In the genomic region with DNA sequence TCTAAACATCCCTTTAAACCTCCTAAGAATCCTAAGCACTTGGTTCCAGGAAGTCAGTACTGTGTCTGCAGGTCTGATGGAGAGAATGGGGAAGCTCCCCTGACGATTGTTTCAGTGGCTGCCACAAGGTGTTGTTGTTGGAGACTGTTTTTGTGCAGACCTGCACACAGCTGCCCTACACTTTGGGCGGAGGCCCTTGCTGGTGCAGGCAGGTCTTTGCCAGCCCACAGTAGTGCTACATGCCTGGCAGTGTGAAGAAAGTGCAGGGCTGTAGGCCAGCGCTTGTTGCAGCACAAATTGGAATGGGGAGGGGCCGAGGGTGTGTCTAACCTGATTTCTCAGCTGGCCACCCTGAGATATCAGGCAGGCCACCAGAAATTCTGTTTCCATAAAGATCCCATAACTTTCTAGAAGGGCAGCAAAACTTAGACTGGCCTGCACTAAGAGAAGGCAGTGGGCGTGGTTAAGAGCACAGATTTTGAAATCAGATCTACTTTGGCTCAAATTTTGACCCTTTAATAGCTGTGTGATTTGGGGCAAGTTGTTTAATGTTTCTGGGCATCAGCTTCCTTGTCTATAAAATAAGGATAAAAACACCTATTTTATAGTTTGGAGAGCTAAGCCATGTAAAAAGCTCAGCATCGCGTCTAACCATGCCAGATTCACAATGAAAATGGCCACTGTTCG, we compare ENCODE assay signal across 15 cellular contexts.
DNase-seq lines count a peak whose midpoint lies in the region; ATAC-seq and TF ChIP-seq lines count a peak whose summit lies in the region.
"Had no signal": no experiment of that assay in that cellular context is flagged by ENCODE, and none has a peak within 500 bp of the region (broad histone marks: within the 10 kb centered on the region; RNA-seq: fewer than 3 reads in every experiment).

No MANE protein-coding gene starts in this region.

- H3K27ac Mint-ChIP-seq in type B pancreatic cell, result peak overlapping the region; percentile 27
- H3K27ac Mint-ChIP-seq: CD8-positive, alpha-beta memory T cell; effector memory CD8-positive, alpha-beta T cell; nephron had no signal

- peaks cover 2% of the 10 kb centered on the region for H3K27me3 Mint-ChIP-seq in type B pancreatic cell

- H3K36me3 Mint-ChIP-seq in type B pancreatic cell, result no peaks in the 10 kb centered on the region
- H3K36me3 Mint-ChIP-seq: CD8-positive, alpha-beta memory T cell had no signal

- H3K9me3 Mint-ChIP-seq in type B pancreatic cell, result no peaks in the 10 kb centered on the region
- H3K9me3 Mint-ChIP-seq: CD8-positive, alpha-beta memory T cell; effector memory CD8-positive, alpha-beta T cell; nephron had no signal

- H2AFZ ChIP-seq in OCI-LY3 (ENCODE audit: low read depth, low read length), result no peak overlapping the region

- H3K36me3 ChIP-seq in OCI-LY3 (replicated peaks; ENCODE audit: low read depth, low read length) (no peaks in the 10 kb centered on the region), Peyer's patch (no peaks in the 10 kb centered on the region)
- H3K36me3 ChIP-seq: brain microvascular endothelial cell had no signal

- no peak for TF ChIP-seq CTCF in OCI-LY3 (IDR thresholded peaks at IDR 0.05; ENCODE audit: low read depth, low read length)
- TF ChIP-seq CTCF in type B pancreatic cell (conservative IDR thresholded peaks at IDR 0.05), result no peak
- no peak for TF ChIP-seq CTCF in Peyer's patch (IDR thresholded peaks at IDR 0.05)

- no peaks in the 10 kb centered on the region for H4K20me1 ChIP-seq in OCI-LY3 (ENCODE audit: insufficient read depth, low read length)

- peaks cover 24% of the 10 kb centered on the region for H3K4me1 ChIP-seq in OCI-LY3 (ENCODE audit: low read length)
- peaks cover 0 to 17% (median 0%) of the 10 kb centered on the region in 4 donors for H3K4me1 ChIP-seq in Peyer's patch

- peak overlapping the region; percentile 38; the same call in 1 of the 2 replicates for H3K4me2 ChIP-seq in OCI-LY3 (ENCODE audit: low read length)

- H3K4me3 ChIP-seq in OCI-LY3 (ENCODE audit: low read length), result no peak overlapping the region
- H3K4me3 ChIP-seq in Peyer's patch, result no peak overlapping the region
- H3K4me3 ChIP-seq: skin epidermis had no signal

- no peak overlapping the region for H3K4me3 Mint-ChIP-seq in type B pancreatic cell
- H3K4me3 Mint-ChIP-seq: CD8-positive, alpha-beta memory T cell; effector memory CD8-positive, alpha-beta T cell; nephron had no signal

- no peak overlapping the region for H3K27ac ChIP-seq in OCI-LY3 (ENCODE audit: low read length)
- no peak overlapping the region for H3K27ac ChIP-seq in Peyer's patch
- H3K27ac ChIP-seq: brain microvascular endothelial cell had no signal

- H3K9me3 ChIP-seq in OCI-LY3 (ENCODE audit: insufficient read depth, low read length), result no peaks in the 10 kb centered on the region
- no peaks in the 10 kb centered on the region for H3K9me3 ChIP-seq in Peyer's patch

- no peaks in the 10 kb centered on the region for H3K79me2 ChIP-seq in OCI-LY3 (ENCODE audit: low read length)

- no peak for TF ChIP-seq POLR2A in Peyer's patch (IDR thresholded peaks at IDR 0.05)

- H3K9ac ChIP-seq in OCI-LY3 (ENCODE audit: low read length), result no peak overlapping the region

- intact Hi-C loops in left colon (cut with DNase I, micrococcal nuclease), result no loop called here

- ATAC-seq in GM19463 (IDR thresholded peaks at IDR 0.05; ENCODE audit: unreplicated experiment) (peak; percentile 27), left colon (peak; percentile 69), HG03095 (IDR thresholded peaks at IDR 0.05; ENCODE audit: unreplicated experiment) (no peak)
- ATAC-seq: effector memory CD8-positive, alpha-beta T cell had no signal

- H3K27me3 ChIP-seq in OCI-LY3 (ENCODE audit: low read depth, low read length) (no peaks in the 10 kb centered on the region), Peyer's patch (no peaks in the 10 kb centered on the region)

- H3K4me1 Mint-ChIP-seq in type B pancreatic cell (ENCODE audit: unreplicated experiment), result no peaks in the 10 kb centered on the region
- H3K4me1 Mint-ChIP-seq: CD8-positive, alpha-beta memory T cell; nephron had no signal

- peak; percentile 50 to 58 for DNase-seq in left colon
- no peak for DNase-seq in type B pancreatic cell (ENCODE audit: extremely low spot score, unreplicated experiment)
- no peak for DNase-seq in cerebellar cortex (ENCODE audit: low spot score)
- no peak for DNase-seq in Peyer's patch
- DNase-seq: activated CD8-positive, alpha-beta memory T cell treated with anti-CD3 and anti-CD28 coated beads for 24 hours; activated naive CD4-positive, alpha-beta T cell treated with Interleukin-2 at 50 U/mL for 16 hours; brain microvascular endothelial cell; CD8-positive, alpha-beta memory T cell; effector memory CD8-positive, alpha-beta T cell; kidney had no signal

Comparison
In these comparisons a context has a peak if more than half of its experiments do, and no peak if none do; other contexts are left out.
1. DNase-seq: peak in left colon (2 of 2); none in type B pancreatic cell (single experiment), cerebellar cortex (single experiment) and Peyer's patch (0 of 3).